In the genomic region with DNA sequence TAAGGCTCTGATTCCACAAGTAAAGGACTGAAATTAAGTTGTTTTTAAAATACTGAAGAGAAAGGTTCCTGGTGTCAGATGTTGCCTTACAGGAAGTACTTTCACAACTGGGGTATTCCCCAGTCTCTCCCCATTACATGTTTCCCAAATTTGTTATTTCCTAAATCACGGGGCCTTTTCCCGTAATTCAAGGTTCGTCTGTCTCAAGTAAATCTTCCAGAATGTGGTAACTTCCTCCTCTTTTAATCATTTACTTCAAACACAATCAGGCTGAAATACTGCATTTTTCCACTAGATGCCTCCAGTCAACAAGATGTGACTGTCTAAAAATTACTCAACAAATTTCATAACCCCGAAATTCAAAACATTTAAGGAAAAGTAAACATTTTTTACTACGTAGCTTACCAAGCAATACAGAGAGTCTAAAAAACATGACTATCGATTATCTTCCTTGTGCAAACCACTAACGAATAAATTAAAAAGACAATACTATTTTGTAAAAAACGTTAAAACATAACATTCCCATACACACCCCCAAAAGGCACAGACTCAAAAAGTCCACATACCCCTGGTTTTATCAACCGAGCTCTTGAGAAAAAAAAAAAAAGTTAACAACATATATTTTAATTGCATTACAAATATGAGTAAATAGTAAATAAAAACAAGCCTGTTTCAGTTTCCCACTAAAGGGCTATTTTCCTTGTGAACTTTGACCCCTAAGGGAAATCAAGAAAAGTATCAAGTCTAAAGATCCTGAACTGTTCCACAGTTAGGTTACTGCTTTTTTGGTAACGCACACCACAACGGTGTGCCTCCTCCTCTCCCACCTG, we compare ENCODE assay signal across 1 cellular context.
TF ChIP-seq lines count a peak whose summit lies in the region.

No MANE protein-coding gene starts in this region.

TF ChIP-seq in HepG2, 621 proteins besides CTCF, POLR2A, EP300 and RAD21 (continued from another document):
- TF ChIP-seq, protein P1, sequence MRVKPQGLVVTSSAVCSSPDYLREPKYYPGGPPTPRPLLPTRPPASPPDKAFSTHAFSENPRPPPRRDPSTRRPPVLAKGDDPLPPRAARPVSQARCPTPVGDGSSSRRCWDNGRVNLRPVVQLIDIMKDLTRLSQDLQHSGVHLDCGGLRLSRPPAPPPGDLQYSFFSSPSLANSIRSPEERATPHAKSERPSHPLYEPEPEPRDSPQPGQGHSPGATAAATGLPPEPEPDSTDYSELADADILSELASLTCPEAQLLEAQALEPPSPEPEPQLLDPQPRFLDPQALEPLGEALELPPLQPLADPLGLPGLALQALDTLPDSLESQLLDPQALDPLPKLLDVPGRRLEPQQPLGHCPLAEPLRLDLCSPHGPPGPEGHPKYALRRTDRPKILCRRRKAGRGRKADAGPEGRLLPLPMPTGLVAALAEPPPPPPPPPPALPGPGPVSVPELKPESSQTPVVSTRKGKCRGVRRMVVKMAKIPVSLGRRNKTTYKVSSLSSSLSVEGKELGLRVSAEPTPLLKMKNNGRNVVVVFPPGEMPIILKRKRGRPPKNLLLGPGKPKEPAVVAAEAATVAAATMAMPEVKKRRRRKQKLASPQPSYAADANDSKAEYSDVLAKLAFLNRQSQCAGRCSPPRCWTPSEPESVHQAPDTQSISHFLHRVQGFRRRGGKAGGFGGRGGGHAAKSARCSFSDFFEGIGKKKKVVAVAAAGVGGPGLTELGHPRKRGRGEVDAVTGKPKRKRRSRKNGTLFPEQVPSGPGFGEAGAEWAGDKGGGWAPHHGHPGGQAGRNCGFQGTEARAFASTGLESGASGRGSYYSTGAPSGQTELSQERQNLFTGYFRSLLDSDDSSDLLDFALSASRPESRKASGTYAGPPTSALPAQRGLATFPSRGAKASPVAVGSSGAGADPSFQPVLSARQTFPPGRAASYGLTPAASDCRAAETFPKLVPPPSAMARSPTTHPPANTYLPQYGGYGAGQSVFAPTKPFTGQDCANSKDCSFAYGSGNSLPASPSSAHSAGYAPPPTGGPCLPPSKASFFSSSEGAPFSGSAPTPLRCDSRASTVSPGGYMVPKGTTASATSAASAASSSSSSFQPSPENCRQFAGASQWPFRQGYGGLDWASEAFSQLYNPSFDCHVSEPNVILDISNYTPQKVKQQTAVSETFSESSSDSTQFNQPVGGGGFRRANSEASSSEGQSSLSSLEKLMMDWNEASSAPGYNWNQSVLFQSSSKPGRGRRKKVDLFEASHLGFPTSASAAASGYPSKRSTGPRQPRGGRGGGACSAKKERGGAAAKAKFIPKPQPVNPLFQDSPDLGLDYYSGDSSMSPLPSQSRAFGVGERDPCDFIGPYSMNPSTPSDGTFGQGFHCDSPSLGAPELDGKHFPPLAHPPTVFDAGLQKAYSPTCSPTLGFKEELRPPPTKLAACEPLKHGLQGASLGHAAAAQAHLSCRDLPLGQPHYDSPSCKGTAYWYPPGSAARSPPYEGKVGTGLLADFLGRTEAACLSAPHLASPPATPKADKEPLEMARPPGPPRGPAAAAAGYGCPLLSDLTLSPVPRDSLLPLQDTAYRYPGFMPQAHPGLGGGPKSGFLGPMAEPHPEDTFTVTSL (CRISPR knock-in tag; IDR thresholded peaks at IDR 0.05; ENCODE audit: borderline replicate concordance) = peak; percentile 86; the same call in 1 of the 2 replicates
- TF ChIP-seq THAP11 (CRISPR knock-in tag; IDR thresholded peaks at IDR 0.05) (peak; percentile 68), KAT8 (CRISPR knock-in tag; IDR thresholded peaks at IDR 0.05) (peak; percentile 75), ONECUT2 (CRISPR knock-in tag; IDR thresholded peaks at IDR 0.05) (peak; percentile 44; the same call in 1 of the 2 replicates), TCF7 (IDR thresholded peaks at IDR 0.05; ENCODE audit: low read depth) (peak; percentile 57), RCOR2 (CRISPR knock-in tag; IDR thresholded peaks at IDR 0.05) (peak; percentile 68; the same call in 1 of the 2 replicates), DPF2 (CRISPR knock-in tag; IDR thresholded peaks at IDR 0.05; ENCODE audit: borderline replicate concordance, low read depth) (peak; percentile 50; the same call in 1 of the 2 replicates), MIXL1 (CRISPR knock-in tag; IDR thresholded peaks at IDR 0.05) (peak; percentile 78), MIER2 (CRISPR knock-in tag; IDR thresholded peaks at IDR 0.05) (peak; percentile 62; the same call in 1 of the 2 replicates), ZNF614 (CRISPR knock-in tag; IDR thresholded peaks at IDR 0.05; ENCODE audit: borderline replicate concordance) (peak; percentile 57; the same call in 1 of the 2 replicates), GATAD2A (CRISPR knock-in tag; IDR thresholded peaks at IDR 0.05) (peak; percentile 88), DMAP1 (CRISPR knock-in tag; IDR thresholded peaks at IDR 0.05) (peak; percentile 78), PHF21A (CRISPR knock-in tag; IDR thresholded peaks at IDR 0.05) (peak; percentile 64; the same call in 1 of the 2 replicates), TEAD3 (CRISPR knock-in tag; optimal IDR thresholded peaks at IDR 0.05; ENCODE audit: borderline replicate concordance) (peak; percentile 77), ZNF263 (CRISPR knock-in tag; IDR thresholded peaks at IDR 0.05) (no peak), ZSCAN29 (CRISPR knock-in tag; conservative IDR thresholded peaks at IDR 0.05) (0 out of 2 replicates have a peak, but pooled peaks have one; percentile 45), ZNF20 (CRISPR knock-in tag; IDR thresholded peaks at IDR 0.05) (0 out of 2 replicates have a peak, but pooled peaks have one; percentile 16), ZFP1 (CRISPR knock-in tag; IDR thresholded peaks at IDR 0.05) (peak; percentile 67; the same call in 1 of the 2 replicates), GABPB1 (CRISPR knock-in tag; IDR thresholded peaks at IDR 0.05) (peak; percentile 54)
- TF ChIP-seq, protein P2, sequence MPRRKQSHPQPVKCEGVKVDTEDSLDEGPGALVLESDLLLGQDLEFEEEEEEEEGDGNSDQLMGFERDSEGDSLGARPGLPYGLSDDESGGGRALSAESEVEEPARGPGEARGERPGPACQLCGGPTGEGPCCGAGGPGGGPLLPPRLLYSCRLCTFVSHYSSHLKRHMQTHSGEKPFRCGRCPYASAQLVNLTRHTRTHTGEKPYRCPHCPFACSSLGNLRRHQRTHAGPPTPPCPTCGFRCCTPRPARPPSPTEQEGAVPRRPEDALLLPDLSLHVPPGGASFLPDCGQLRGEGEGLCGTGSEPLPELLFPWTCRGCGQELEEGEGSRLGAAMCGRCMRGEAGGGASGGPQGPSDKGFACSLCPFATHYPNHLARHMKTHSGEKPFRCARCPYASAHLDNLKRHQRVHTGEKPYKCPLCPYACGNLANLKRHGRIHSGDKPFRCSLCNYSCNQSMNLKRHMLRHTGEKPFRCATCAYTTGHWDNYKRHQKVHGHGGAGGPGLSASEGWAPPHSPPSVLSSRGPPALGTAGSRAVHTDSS (CRISPR knock-in tag; conservative IDR thresholded peaks at IDR 0.05) = no peak
- TF ChIP-seq, protein P3, sequence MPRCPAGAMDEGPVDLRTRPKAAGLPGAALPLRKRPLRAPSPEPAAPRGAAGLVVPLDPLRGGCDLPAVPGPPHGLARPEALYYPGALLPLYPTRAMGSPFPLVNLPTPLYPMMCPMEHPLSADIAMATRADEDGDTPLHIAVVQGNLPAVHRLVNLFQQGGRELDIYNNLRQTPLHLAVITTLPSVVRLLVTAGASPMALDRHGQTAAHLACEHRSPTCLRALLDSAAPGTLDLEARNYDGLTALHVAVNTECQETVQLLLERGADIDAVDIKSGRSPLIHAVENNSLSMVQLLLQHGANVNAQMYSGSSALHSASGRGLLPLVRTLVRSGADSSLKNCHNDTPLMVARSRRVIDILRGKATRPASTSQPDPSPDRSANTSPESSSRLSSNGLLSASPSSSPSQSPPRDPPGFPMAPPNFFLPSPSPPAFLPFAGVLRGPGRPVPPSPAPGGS (CRISPR knock-in tag; IDR thresholded peaks at IDR 0.05) = peak; percentile 37; the same call in 1 of the 2 replicates
- TF ChIP-seq, protein P4, sequence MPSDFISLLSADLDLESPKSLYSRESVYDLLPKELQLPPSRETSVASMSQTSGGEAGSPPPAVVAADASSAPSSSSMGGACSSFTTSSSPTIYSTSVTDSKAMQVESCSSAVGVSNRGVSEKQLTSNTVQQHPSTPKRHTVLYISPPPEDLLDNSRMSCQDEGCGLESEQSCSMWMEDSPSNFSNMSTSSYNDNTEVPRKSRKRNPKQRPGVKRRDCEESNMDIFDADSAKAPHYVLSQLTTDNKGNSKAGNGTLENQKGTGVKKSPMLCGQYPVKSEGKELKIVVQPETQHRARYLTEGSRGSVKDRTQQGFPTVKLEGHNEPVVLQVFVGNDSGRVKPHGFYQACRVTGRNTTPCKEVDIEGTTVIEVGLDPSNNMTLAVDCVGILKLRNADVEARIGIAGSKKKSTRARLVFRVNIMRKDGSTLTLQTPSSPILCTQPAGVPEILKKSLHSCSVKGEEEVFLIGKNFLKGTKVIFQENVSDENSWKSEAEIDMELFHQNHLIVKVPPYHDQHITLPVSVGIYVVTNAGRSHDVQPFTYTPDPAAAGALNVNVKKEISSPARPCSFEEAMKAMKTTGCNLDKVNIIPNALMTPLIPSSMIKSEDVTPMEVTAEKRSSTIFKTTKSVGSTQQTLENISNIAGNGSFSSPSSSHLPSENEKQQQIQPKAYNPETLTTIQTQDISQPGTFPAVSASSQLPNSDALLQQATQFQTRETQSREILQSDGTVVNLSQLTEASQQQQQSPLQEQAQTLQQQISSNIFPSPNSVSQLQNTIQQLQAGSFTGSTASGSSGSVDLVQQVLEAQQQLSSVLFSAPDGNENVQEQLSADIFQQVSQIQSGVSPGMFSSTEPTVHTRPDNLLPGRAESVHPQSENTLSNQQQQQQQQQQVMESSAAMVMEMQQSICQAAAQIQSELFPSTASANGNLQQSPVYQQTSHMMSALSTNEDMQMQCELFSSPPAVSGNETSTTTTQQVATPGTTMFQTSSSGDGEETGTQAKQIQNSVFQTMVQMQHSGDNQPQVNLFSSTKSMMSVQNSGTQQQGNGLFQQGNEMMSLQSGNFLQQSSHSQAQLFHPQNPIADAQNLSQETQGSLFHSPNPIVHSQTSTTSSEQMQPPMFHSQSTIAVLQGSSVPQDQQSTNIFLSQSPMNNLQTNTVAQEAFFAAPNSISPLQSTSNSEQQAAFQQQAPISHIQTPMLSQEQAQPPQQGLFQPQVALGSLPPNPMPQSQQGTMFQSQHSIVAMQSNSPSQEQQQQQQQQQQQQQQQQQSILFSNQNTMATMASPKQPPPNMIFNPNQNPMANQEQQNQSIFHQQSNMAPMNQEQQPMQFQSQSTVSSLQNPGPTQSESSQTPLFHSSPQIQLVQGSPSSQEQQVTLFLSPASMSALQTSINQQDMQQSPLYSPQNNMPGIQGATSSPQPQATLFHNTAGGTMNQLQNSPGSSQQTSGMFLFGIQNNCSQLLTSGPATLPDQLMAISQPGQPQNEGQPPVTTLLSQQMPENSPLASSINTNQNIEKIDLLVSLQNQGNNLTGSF (CRISPR knock-in tag; IDR thresholded peaks at IDR 0.05) = no peak
